Comparison of ENCODE assay signal across 25 cellular contexts in the genomic region with DNA sequence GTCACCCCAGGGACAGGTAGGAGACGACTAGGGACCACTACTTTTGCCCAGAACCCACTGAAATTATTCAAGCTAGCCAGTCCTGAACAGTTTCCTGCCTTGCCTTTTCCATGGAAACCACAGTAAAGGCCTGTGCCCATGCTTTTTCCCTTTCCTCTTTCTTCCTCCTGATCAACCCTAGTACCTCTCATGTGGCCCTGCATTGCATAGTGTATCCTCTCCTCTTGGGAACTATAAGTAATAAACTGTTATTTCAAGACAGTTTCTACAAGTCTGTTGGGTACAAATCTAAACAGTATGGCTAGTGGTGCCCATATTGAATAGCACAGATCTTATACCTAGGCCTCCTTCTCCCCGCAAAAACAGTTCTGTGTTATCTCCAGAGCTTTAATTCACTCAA.
"Had no signal": no experiment of that assay in that cellular context is flagged by ENCODE, and none has a peak within 500 bp of the region (broad histone marks: within the 10 kb centered on the region; RNA-seq: fewer than 3 reads in every experiment).

No MANE protein-coding gene starts in this region.

- H3K4me1 Mint-ChIP-seq: mesothelial cell of epicardium; stimulated activated memory B cell treated with anti-CD40 and anti-IgM and Interleukin-4, amounts not matched to agents 10 μg/mL and 1 μg/mL and 100 μg/mL, for 72 hours had no signal

- H3K36me3 ChIP-seq: prostate gland, right atrium auricular region had no signal

- H3K27me3 ChIP-seq: neural progenitor cell, right atrium auricular region, testis, tibial artery had no signal

- H3K4me2 ChIP-seq: neural progenitor cell, smooth muscle cell had no signal

- H3K9ac ChIP-seq: neural progenitor cell had no signal

- FAIRE-seq: endometrium, frontal cortex, keratinocyte had no signal

- H3K27ac ChIP-seq: neural progenitor cell, prostate gland, right atrium auricular region, testis, tibial artery had no signal

- H3K4me1 ChIP-seq: neural progenitor cell, prostate gland, testis, tibial artery had no signal

- H3K4me3 Mint-ChIP-seq: effector memory CD8-positive, alpha-beta T cell; mesothelial cell of epicardium; naive B cell; natural killer cell treated with Interleukin-12 subunit alpha and Interleukin-12 subunit beta and Interleukin-15 and Interleukin-18, amount 100 ng/mL, for 72 hours; neural progenitor cell; stimulated activated memory B cell treated with anti-CD40 and anti-IgM and Interleukin-4, amounts not matched to agents 10 μg/mL and 1 μg/mL and 100 μg/mL, for 72 hours; type B pancreatic cell had no signal

- H3K4me3 ChIP-seq: lung, mucosa of descending colon, neural progenitor cell, prostate gland, right atrium auricular region, smooth muscle cell, testis, tibial artery had no signal

- H3K9me3 Mint-ChIP-seq: effector memory CD8-positive, alpha-beta T cell; natural killer cell treated with Interleukin-12 subunit alpha and Interleukin-12 subunit beta and Interleukin-15 and Interleukin-18, amount 100 ng/mL, for 72 hours; stimulated activated memory B cell treated with anti-CD40 and anti-IgM and Interleukin-4, amounts not matched to agents 10 μg/mL and 1 μg/mL and 100 μg/mL, for 72 hours had no signal

- H3K27me3 Mint-ChIP-seq: effector memory CD8-positive, alpha-beta T cell; naive B cell; natural killer cell treated with Interleukin-12 subunit alpha and Interleukin-12 subunit beta and Interleukin-15 and Interleukin-18, amount 100 ng/mL, for 72 hours; stimulated activated memory B cell treated with anti-CD40 and anti-IgM and Interleukin-4, amounts not matched to agents 10 μg/mL and 1 μg/mL and 100 μg/mL, for 72 hours; type B pancreatic cell had no signal

- H2AFZ ChIP-seq: neural progenitor cell had no signal

- ATAC-seq: effector memory CD8-positive, alpha-beta T cell; left ventricle myocardium superior; mucosa of descending colon; natural killer cell treated with Interleukin-12 subunit alpha and Interleukin-12 subunit beta and Interleukin-15 and Interleukin-18, amount 100 ng/mL, for 72 hours; sciatic nerve; stimulated activated memory B cell treated with anti-CD40 and anti-IgM and Interleukin-4, amounts not matched to agents 10 μg/mL and 1 μg/mL and 100 μg/mL, for 72 hours; stimulated activated naive CD8-positive, alpha-beta T cell treated with anti-CD3 and anti-CD28 coated beads, Interleukin-15, Interleukin-2, amounts not matched to agents 100 U/mL and 50 U/mL, for 24 hours had no signal

- H3K27ac Mint-ChIP-seq: mesothelial cell of epicardium; natural killer cell treated with Interleukin-12 subunit alpha and Interleukin-12 subunit beta and Interleukin-15 and Interleukin-18, amount 100 ng/mL, for 72 hours; neural progenitor cell; stimulated activated memory B cell treated with anti-CD40 and anti-IgM and Interleukin-4, amounts not matched to agents 10 μg/mL and 1 μg/mL and 100 μg/mL, for 72 hours; type B pancreatic cell had no signal

- DNase-seq: cortex of kidney; effector memory CD8-positive, alpha-beta T cell; left ventricle myocardium superior; mesenchymal stem cell; mucosa of descending colon; naive B cell; stimulated activated CD4-positive, alpha-beta T cell treated with anti-CD3 and anti-CD28 coated beads, Interleukin-2, amount 100 ng/mL, for 24 hours; stimulated activated CD4-positive, alpha-beta T cell treated with anti-CD3 and anti-CD28 coated beads, Interleukin-4, amount 100 ng/mL, for 4 hours; stimulated activated naive CD8-positive, alpha-beta T cell treated with anti-CD3 and anti-CD28 coated beads, Interleukin-15, Interleukin-2, amounts not matched to agents 100 U/mL and 50 U/mL, for 24 hours; substantia nigra; testis; tibial artery had no signal

- H3K9me3 ChIP-seq: mucosa of descending colon, prostate gland, right atrium auricular region, testis, tibial artery had no signal
